Comparison of ENCODE assay signal across 3 cellular contexts in genomic region chr1:55808263-55808662, GRCh38.
"Had no signal": no experiment of that assay in that cellular context is flagged by ENCODE, and none has a peak within 500 bp of the region (broad histone marks: within the 10 kb centered on the region; RNA-seq: fewer than 3 reads in every experiment).

No MANE protein-coding gene starts in this region.

- ATAC-seq: GM12878 had no signal

- DNase-seq: GDM1, GF-D8 had no signal

- H3K4me3 ChIP-seq: GM12878 had no signal
